17 cellular contexts compared by ENCODE assay signal in the genomic region with DNA sequence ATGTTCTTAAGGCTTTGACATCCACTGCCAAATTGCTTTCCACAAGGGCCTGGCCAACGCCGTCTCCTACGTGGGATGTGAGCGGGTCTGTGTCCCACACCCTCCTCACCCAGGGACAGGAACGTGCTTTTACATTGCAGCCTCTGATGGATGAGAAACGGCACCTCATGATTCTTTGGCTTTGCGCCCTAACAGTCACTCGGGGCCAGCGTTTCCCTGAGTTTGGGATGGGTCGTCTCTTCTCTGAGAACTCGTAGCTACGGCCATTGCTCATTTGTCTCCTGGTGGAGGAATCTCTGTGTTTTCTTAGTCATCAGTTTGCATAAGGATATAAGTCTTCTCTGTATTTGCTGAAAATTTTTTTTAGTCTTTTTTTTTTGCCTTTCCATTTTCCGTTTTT. TPM values are rescaled to one million over a fixed set of nuclear protein-coding genes. Genes with fewer than 3 reads are reported as not detected.
DNase-seq lines count a peak whose midpoint lies in the region; ATAC-seq and TF ChIP-seq lines count a peak whose summit lies in the region.
"Had no signal": no experiment of that assay in that cellular context is flagged by ENCODE, and none has a peak within 500 bp of the region (broad histone marks: within the 10 kb centered on the region; RNA-seq: fewer than 3 reads in every experiment).

No MANE protein-coding gene starts in this region.

- DNase-seq in AG20443 (ENCODE audit: low spot score) (peak; percentile 24), adrenal gland (peak in 5 of 7 donors; percentile 15 to 76 (median 46)), heart left ventricle (peak; percentile 47 to 67 (median 64)), omental fat pad (ENCODE audit: low spot score) (no peak), T-helper 1 cell (no peak), GDM1 (lab: John Stamatoyannopoulos, UW) (no peak), progenitor cell of endocrine pancreas (ENCODE audit: low spot score, unreplicated experiment) (no peak)
- DNase-seq: activated CD8-positive, alpha-beta memory T cell treated with anti-CD3 and anti-CD28 coated beads for 24 hours; activated gamma-delta T cell; DMS53; NCI-H2029 treated with DMSO at 0.1 percent for 48 hours; NCI-H82; occipital lobe; SHP77; stimulated activated CD4-positive, alpha-beta T cell treated with anti-CD3 and anti-CD28 coated beads, Interleukin-15, amount 100 ng/mL, for 24 hours had no signal

- H3K36me3 Mint-ChIP-seq in progenitor cell of endocrine pancreas (ENCODE audit: insufficient read depth) = no peaks in the 10 kb centered on the region

- 56 to 63% (median 58%) methylated on average over 13 of the region's 13 CpGs for WGBS in adrenal gland, 4 donors
- WGBS in heart left ventricle, 4 donors = 45 to 53% (median 48%) methylated on average over 13 of the region's 13 CpGs

- no peaks in the 10 kb centered on the region for H3K4me1 Mint-ChIP-seq in progenitor cell of endocrine pancreas (ENCODE audit: low read depth)

- no peak overlapping the region for H3K27ac Mint-ChIP-seq in progenitor cell of endocrine pancreas

- H3K27ac ChIP-seq in adrenal gland = peak overlapping the region in 2 of 5 donors; percentile 18 to 70
- H3K27ac ChIP-seq in heart left ventricle = peak overlapping the region; percentile 4 to 67 (median 53)

- TF ChIP-seq CTCF in adrenal gland (IDR thresholded peaks at IDR 0.05) = no peak
- TF ChIP-seq CTCF in heart left ventricle (IDR thresholded peaks at IDR 0.05) = no peak
- no peak for TF ChIP-seq CTCF in omental fat pad (IDR thresholded peaks at IDR 0.05)
- TF ChIP-seq CTCF in progenitor cell of endocrine pancreas (IDR thresholded peaks at IDR 0.05; ENCODE audit: unreplicated experiment) = no peak

- H3K36me3 ChIP-seq in adrenal gland (replicated peaks in 1 of 2) (no peaks in the 10 kb centered on the region), heart left ventricle (no peaks in the 10 kb centered on the region)

- peaks cover 29% of the 10 kb centered on the region for H3K27me3 Mint-ChIP-seq in progenitor cell of endocrine pancreas

- intact Hi-C loops in adrenal gland (cut with DNase I) (loop anchor here in 1 of 2 donors (5.0 kb wide), 1 partner anchor 221 kb away; no protein-coding TSS in a partner anchor), heart left ventricle (cut with DNase I) (loop anchor here in 1 of 10 donors (2.0 kb wide), 1 partner anchor 19 kb away; no protein-coding TSS in a partner anchor)

- no peaks in the 10 kb centered on the region for H3K9me3 Mint-ChIP-seq in progenitor cell of endocrine pancreas (ENCODE audit: low read depth)

- TF ChIP-seq POLR2A in adrenal gland (IDR thresholded peaks at IDR 0.05) (no peak), heart left ventricle (IDR thresholded peaks at IDR 0.05) (no peak)

- no peaks in the 10 kb centered on the region for H3K9me3 ChIP-seq in adrenal gland (replicated peaks in 1 of 3)
- H3K9me3 ChIP-seq in heart left ventricle = no peaks in the 10 kb centered on the region

- H3K4me3 Mint-ChIP-seq in progenitor cell of endocrine pancreas (ENCODE audit: low read depth) = no peak overlapping the region

- H3K4me3 ChIP-seq in adrenal gland (no peak overlapping the region), heart left ventricle (no peak overlapping the region)

- ATAC-seq in heart left ventricle (peak in 2 of 4 donors; percentile 31 to 35), omental fat pad (ENCODE audit: low FRiP score) (peak; percentile 7), HG02610 (IDR thresholded peaks at IDR 0.05; ENCODE audit: unreplicated experiment) (no peak)

- no peaks in the 10 kb centered on the region for H3K27me3 ChIP-seq in adrenal gland
- H3K27me3 ChIP-seq in heart left ventricle = no peaks in the 10 kb centered on the region

- H3K4me1 ChIP-seq in adrenal gland (replicated peaks in 1 of 2) (peaks cover 0 to 3% of the 10 kb centered on the region in 2 donors), heart left ventricle (peaks cover 0 to 41% (median 18%) of the 10 kb centered on the region in 12 donors)

RNA-seq across cellular contexts. Expression of a gene that starts 11.8 kb away (rescaled TPM):
- 1 to 10 TPM in 4 of 8 donors, under 1 TPM in 3, not detected in 1; 0.81 to 8.7 (median 3.4) TPM for total RNA-seq in adrenal gland
- polyA plus RNA-seq in adrenal gland = 10 to 100 TPM in 1 of 3 donors, 1 to 10 TPM in 2; 1.0 to 10.6 (median 5.8) TPM
- 10 to 100 TPM; 17.1 to 84.5 (median 49.0) TPM for total RNA-seq in heart left ventricle
- 10 to 100 TPM; 40.8 to 45.5 TPM for polyA plus RNA-seq in heart left ventricle
- 10 to 100 TPM in 3 of 4 donors, 1 to 10 TPM in 1; 4.6 to 21.3 (median 14.4) TPM for total RNA-seq in omental fat pad
- 0.38 TPM in 1 of 2 replicates, not detected in the other for total RNA-seq in progenitor cell of endocrine pancreas
- total RNA-seq: temporal lobe had no signal

RNA-seq across cellular contexts. Expression of a gene that starts 15.8 kb away (rescaled TPM):
- total RNA-seq in adrenal gland (100 to 1,000 TPM in 4 of 8 donors, 10 to 100 TPM in 4; 59.3 to 282 (median 156) TPM), heart left ventricle (100 to 1,000 TPM in 2 of 9 donors, 10 to 100 TPM in 7; 44.0 to 183 (median 76.1) TPM), omental fat pad (100 to 1,000 TPM in 3 of 4 donors, 10 to 100 TPM in 1; 82.3 to 114 (median 111) TPM), progenitor cell of endocrine pancreas (38.1 and 47.2 TPM in 2 replicates)
- polyA plus RNA-seq in adrenal gland (1,000 to 10,000 TPM in 1 of 3 donors, 100 to 1,000 TPM in 1, 10 to 100 TPM in 1; 52.2 to 1,024 (median 323) TPM), heart left ventricle (100 to 1,000 TPM; 141 to 183 TPM)

RNA-seq across cellular contexts. Expression of a gene that starts 39.6 kb away (rescaled TPM):
- total RNA-seq in adrenal gland (under 1 TPM in 4 of 8 donors, not detected in 4; 0.07 to 0.30 (median 0.15) TPM), heart left ventricle (1 to 10 TPM in 8 of 9 donors, under 1 TPM in 1; 0.81 to 5.1 (median 2.4) TPM), omental fat pad (not detected), progenitor cell of endocrine pancreas (not detected in 2 replicates)
- polyA plus RNA-seq in adrenal gland (1 to 10 TPM in 2 of 3 donors, not detected in 1; 1.1 to 2.3 TPM), heart left ventricle (1 to 10 TPM in 1 of 2 donors, under 1 TPM in 1; 0.08 to 4.6 TPM)
- total RNA-seq: occipital lobe, temporal lobe had no signal

Comparison
In these comparisons a context has a peak if more than half of its experiments do, and no peak if none do; other contexts are left out.
1. DNase-seq: peak in AG20443 (single experiment), adrenal gland (5 of 7) and heart left ventricle (5 of 5); none in omental fat pad (single experiment), T-helper 1 cell (0 of 5), GDM1 (single experiment) and progenitor cell of endocrine pancreas (single experiment).